Comparison of ENCODE assay signal across 9 cellular contexts in genomic region chr16:31213877-31214704, GRCh38. TPM values are rescaled to one million over a fixed set of nuclear protein-coding genes. Genes with fewer than 3 reads are reported as not detected.
DNase-seq lines count a peak whose midpoint lies in the region; ATAC-seq and TF ChIP-seq lines count a peak whose summit lies in the region.
"Had no signal": no experiment of that assay in that cellular context is flagged by ENCODE, and none has a peak within 500 bp of the region (broad histone marks: within the 10 kb centered on the region; RNA-seq: fewer than 3 reads in every experiment).

Gene TRIM72 (plus strand): TSS chr16:31214119. CDS start chr16:31214739, 620 bp downstream.

- H3K4me3 ChIP-seq in retinal pigment epithelial cell (ENCODE audit: low read length), result peak within 1 kb of the TSS; percentile 42

- peak within 1 kb of the TSS; percentile 87 for H3K4me3 Mint-ChIP-seq in T-helper 17 cell
- peak within 1 kb of the TSS; percentile 88 for H3K4me3 Mint-ChIP-seq in glutamatergic neuron (ENCODE audit: unreplicated experiment)
- no peak within 1 kb of the TSS for H3K4me3 Mint-ChIP-seq in activated naive CD4-positive, alpha-beta T cell treated with anti-CD3 and anti-CD28 coated beads, Interleukin-2, amount 10 ng/mL, durations not matched to agents 7 days and 5 days

- no peaks in the 10 kb centered on the region for H3K36me3 Mint-ChIP-seq in T-helper 17 cell (ENCODE audit: low read depth)
- no peaks in the 10 kb centered on the region for H3K36me3 Mint-ChIP-seq in glutamatergic neuron (ENCODE audit: unreplicated experiment)
- H3K36me3 Mint-ChIP-seq in activated naive CD4-positive, alpha-beta T cell treated with anti-CD3 and anti-CD28 coated beads, Interleukin-2, amount 10 ng/mL, durations not matched to agents 7 days and 5 days, result no peaks in the 10 kb centered on the region

- ATAC-seq in T-helper 17 cell (no peak), GM18873 (IDR thresholded peaks at IDR 0.05; ENCODE audit: low FRiP score, unreplicated experiment) (no peak)

- DNase-seq in DMS53 (lab: John Stamatoyannopoulos, UW) (peak; percentile 68), T-helper 17 cell (no peak), glutamatergic neuron (no peak), retinal pigment epithelial cell (ENCODE audit: low read depth) (no peak), GOT3 (lab: John Stamatoyannopoulos, UW) (no peak), NCI-H2196 (lab: John Stamatoyannopoulos, UW; ENCODE audit: unreplicated experiment) (no peak)
- no peak for DNase-seq in activated naive CD4-positive, alpha-beta T cell treated with anti-CD3 and anti-CD28 coated beads, Interleukin-2, amount 10 ng/mL, durations not matched to agents 7 days and 5 days
- DNase-seq: SHP77 treated with DMSO at 0.1 percent for 48 hours had no signal

- no peak within 1 kb of the TSS for H3K27ac Mint-ChIP-seq in T-helper 17 cell
- no peak within 1 kb of the TSS for H3K27ac Mint-ChIP-seq in glutamatergic neuron (ENCODE audit: unreplicated experiment)
- no peak within 1 kb of the TSS for H3K27ac Mint-ChIP-seq in activated naive CD4-positive, alpha-beta T cell treated with anti-CD3 and anti-CD28 coated beads, Interleukin-2, amount 10 ng/mL, durations not matched to agents 7 days and 5 days

- no peak for TF ChIP-seq CTCF in glutamatergic neuron (IDR thresholded peaks at IDR 0.05; ENCODE audit: partially characterized antibody, unreplicated experiment)
- no peak for TF ChIP-seq CTCF in retinal pigment epithelial cell (conservative IDR thresholded peaks at IDR 0.05; ENCODE audit: low read depth, low read length)

- H3K27me3 Mint-ChIP-seq in T-helper 17 cell (peaks cover 41% of the 10 kb centered on the region), glutamatergic neuron (ENCODE audit: unreplicated experiment) (peaks cover 29% of the 10 kb centered on the region)
- H3K27me3 Mint-ChIP-seq in activated naive CD4-positive, alpha-beta T cell treated with anti-CD3 and anti-CD28 coated beads, Interleukin-2, amount 10 ng/mL, durations not matched to agents 7 days and 5 days, result peaks cover 74% of the 10 kb centered on the region

- H3K4me1 Mint-ChIP-seq in T-helper 17 cell (peaks cover 24% of the 10 kb centered on the region), glutamatergic neuron (ENCODE audit: low read depth, unreplicated experiment) (peaks cover 3% of the 10 kb centered on the region)
- peaks cover 36% of the 10 kb centered on the region for H3K4me1 Mint-ChIP-seq in activated naive CD4-positive, alpha-beta T cell treated with anti-CD3 and anti-CD28 coated beads, Interleukin-2, amount 10 ng/mL, durations not matched to agents 7 days and 5 days

- peaks cover 3% of the 10 kb centered on the region for H3K9me3 Mint-ChIP-seq in glutamatergic neuron (ENCODE audit: unreplicated experiment)
- H3K9me3 Mint-ChIP-seq in activated naive CD4-positive, alpha-beta T cell treated with anti-CD3 and anti-CD28 coated beads, Interleukin-2, amount 10 ng/mL, durations not matched to agents 7 days and 5 days, result no peaks in the 10 kb centered on the region

- no peaks in the 10 kb centered on the region for H3K9me3 ChIP-seq in T-helper 17 cell (ENCODE audit: control insufficient read depth, low read length, poor library complexity, severe bottlenecking)

- CTCF ChIA-PET in activated naive CD4-positive, alpha-beta T cell treated with anti-CD3 and anti-CD28 coated beads, Interleukin-2, amount 10 ng/mL, durations not matched to agents 7 days and 5 days (lab: Charles Lee), result interaction anchor here (0.6 to 2.6 kb wide), 2 partner anchors 13 to 230 kb away, joined by 3 to 7 read pairs; no protein-coding TSS in a partner anchor

RNA-seq across cellular contexts. Expression of gene TRIM72, which starts in this region (rescaled TPM):
- total RNA-seq in T-helper 17 cell, result under 1 TPM; 0.08 to 0.17 TPM
- total RNA-seq in glutamatergic neuron (ENCODE audit: unreplicated experiment), result 0.10 TPM
